10 cellular contexts compared by ENCODE assay signal in the genomic region with DNA sequence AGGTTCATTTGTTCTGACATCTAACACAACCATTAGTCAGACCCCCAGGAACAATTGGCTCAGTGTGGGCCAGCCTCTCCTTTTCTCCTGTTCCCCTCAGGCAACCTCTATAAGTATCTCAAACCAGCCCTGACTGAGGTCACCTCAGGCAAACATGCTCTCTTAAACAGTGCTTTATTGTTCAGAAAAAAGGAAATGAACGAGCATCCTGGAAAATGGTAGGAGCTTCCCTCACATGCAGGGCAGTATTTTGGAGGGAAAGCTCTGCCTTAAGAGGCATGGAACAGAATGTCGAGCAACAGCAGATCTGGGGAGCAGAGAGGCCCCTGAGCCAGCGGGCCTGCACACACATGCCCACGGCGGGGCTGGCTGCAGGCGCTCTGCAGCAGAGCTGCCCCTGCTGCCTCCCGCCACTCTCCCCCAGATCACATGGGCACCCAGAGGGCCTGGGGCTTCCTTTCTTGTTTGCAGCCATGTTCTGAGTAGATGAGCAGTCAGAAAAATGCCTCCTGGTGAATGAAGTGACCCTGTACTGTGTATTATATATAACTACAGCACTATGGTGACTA. TPM values are rescaled to one million over a fixed set of nuclear protein-coding genes. Genes with fewer than 3 reads are reported as not detected.
DNase-seq lines count a peak whose midpoint lies in the region; ATAC-seq, FAIRE-seq and TF ChIP-seq lines count a peak whose summit lies in the region.
"Had no signal": no experiment of that assay in that cellular context is flagged by ENCODE, and none has a peak within 500 bp of the region (broad histone marks: within the 10 kb centered on the region; RNA-seq: fewer than 3 reads in every experiment).

No MANE protein-coding gene starts in this region.

- H4K91ac ChIP-seq in neuronal stem cell (ENCODE audit: low read depth, low read length, poor library complexity): no peak overlapping the region

- no peak for TF ChIP-seq CTCF in endothelial cell of umbilical vein (IDR thresholded peaks at IDR 0.05; ENCODE audit: extremely low read depth in 1 of 2, insufficient read depth in 1 of 2, low read depth in 1 of 2, low read length in 2 of 2)

- CTCF ChIA-PET in endothelial cell of umbilical vein (lab: Charles Lee): interaction anchor here (1.0 kb wide), 1 partner anchor 21 kb away, joined by 4 read pairs; no protein-coding TSS in a partner anchor

- H3K27ac ChIP-seq in endothelial cell of umbilical vein (ENCODE audit: insufficient read depth, low read depth, low read length) (no peak overlapping the region), neuronal stem cell (replicated peaks; ENCODE audit: low read length) (peak overlapping the region; percentile 91)
- H3K27ac ChIP-seq: VCaP had no signal

- DNase-seq in H7 (peak; percentile 71), NCI-H524 treated with DMSO at 0.1 percent for 48 hours (lab: John Stamatoyannopoulos, UW) (peak; percentile 49), endothelial cell of umbilical vein (ENCODE audit: low read depth, low spot score) (peak; percentile 32), neuronal stem cell (ENCODE audit: low spot score) (peak; percentile 35), SHP77 treated with DMSO at 0.1 percent for 48 hours (lab: John Stamatoyannopoulos, UW) (no peak)
- DNase-seq in activated naive CD4-positive, alpha-beta T cell treated with Interleukin-2 at 50 U/mL for 16 hours: no peak
- DNase-seq: cerebellar nuclear complex had no signal

- no peak overlapping the region for H3K23ac ChIP-seq in neuronal stem cell (ENCODE audit: low read depth, low read length, poor library complexity)

- no TSS peak for BruUV-seq in endothelial cell of umbilical vein (replicated peaks; lab: Mats Ljungman, UMichigan)

- no peak overlapping the region for H3K4ac ChIP-seq in neuronal stem cell (ENCODE audit: low read length)

- H3K36me3 ChIP-seq in H7 (replicated peaks; ENCODE audit: control insufficient read depth, insufficient read depth, low read length): no peaks in the 10 kb centered on the region
- no peaks in the 10 kb centered on the region for H3K36me3 ChIP-seq in endothelial cell of umbilical vein (ENCODE audit: control insufficient read depth in 2 of 2, extremely low read depth in 1 of 2, insufficient read depth in 2 of 2, low read length in 2 of 2)
- H3K36me3 ChIP-seq in neuronal stem cell (replicated peaks in 1 of 2; ENCODE audit: control insufficient read depth in 2 of 2, insufficient read depth in 2 of 2, low read length in 2 of 2): no peaks in the 10 kb centered on the region

- no peak overlapping the region for H2BK5ac ChIP-seq in neuronal stem cell (ENCODE audit: low read length)

- POLR2A ChIA-PET in endothelial cell of umbilical vein (lab: Charles Lee): no interaction called here

- H3K9ac ChIP-seq in endothelial cell of umbilical vein (replicated peaks; ENCODE audit: extremely low read depth, insufficient read depth, low read length): no peak overlapping the region
- no peak overlapping the region for H3K9ac ChIP-seq in neuronal stem cell (ENCODE audit: low read depth, low read length, poor library complexity)

- no peak overlapping the region for H2BK15ac ChIP-seq in neuronal stem cell (ENCODE audit: low read length)

- no peak for FAIRE-seq in endothelial cell of umbilical vein (lab: Jason Lieb, UNC)

- H3K4me1 ChIP-seq in endothelial cell of umbilical vein (ENCODE audit: control insufficient read depth, extremely low read depth, insufficient read depth, low read length) (no peaks in the 10 kb centered on the region), neuronal stem cell (ENCODE audit: control insufficient read depth in 2 of 2, insufficient read depth in 1 of 2, low read depth in 1 of 2, low read length in 2 of 2) (peaks cover 3 to 7% of the 10 kb centered on the region in 2 donors)

- H3K9me3 ChIP-seq in endothelial cell of umbilical vein (replicated peaks; ENCODE audit: control insufficient read depth, insufficient read depth, low read length) (no peaks in the 10 kb centered on the region), neuronal stem cell (replicated peaks in 1 of 2; ENCODE audit: control insufficient read depth in 2 of 2, insufficient read depth in 1 of 2, low read depth in 1 of 2, low read length in 2 of 2) (no peaks in the 10 kb centered on the region)

- peaks cover 2% of the 10 kb centered on the region for H3K79me1 ChIP-seq in neuronal stem cell (ENCODE audit: low read depth, low read length)

- no peak for ATAC-seq in HG02938 (IDR thresholded peaks at IDR 0.05; ENCODE audit: unreplicated experiment)
- ATAC-seq in HG03095 (IDR thresholded peaks at IDR 0.05; ENCODE audit: unreplicated experiment): no peak

- H3K14ac ChIP-seq in neuronal stem cell (ENCODE audit: low read length): no peak overlapping the region

- no peak overlapping the region for H2BK120ac ChIP-seq in neuronal stem cell (ENCODE audit: low read depth, low read length)

- no peak overlapping the region for H2AK5ac ChIP-seq in neuronal stem cell (ENCODE audit: low read depth, low read length)

- H3K79me2 ChIP-seq in endothelial cell of umbilical vein (ENCODE audit: control insufficient read depth, insufficient read depth, low read length): no peaks in the 10 kb centered on the region

- H3K27me3 ChIP-seq in H7 (ENCODE audit: control insufficient read depth, insufficient read depth, low read length) (no peaks in the 10 kb centered on the region), endothelial cell of umbilical vein (ENCODE audit: control insufficient read depth in 2 of 2, insufficient read depth in 2 of 2, low read length in 2 of 2) (no peaks in the 10 kb centered on the region), neuronal stem cell (ENCODE audit: control insufficient read depth in 3 of 3, insufficient read depth in 3 of 3, low read depth in 1 of 3, low read length in 3 of 3) (no peaks in the 10 kb centered on the region)

- intact Hi-C loops in endothelial cell of umbilical vein (cut with micrococcal nuclease): no loop called here

- H3K4me3 ChIP-seq in H7 (ENCODE audit: insufficient read depth, low read depth, low read length) (no peak overlapping the region), endothelial cell of umbilical vein (replicated peaks in 1 of 3; ENCODE audit: insufficient read depth in 1 of 3, low read depth in 1 of 3, low read length in 3 of 3) (no peak overlapping the region), neuronal stem cell (ENCODE audit: low read length in 2 of 2) (no peak overlapping the region)

- dilution Hi-C loops in endothelial cell of umbilical vein (cut with MboI; ENCODE audit: extremely low pct_ligation_motif_present, low sequenced_read_pairs): no loop called here

- H3K9me1 ChIP-seq in endothelial cell of umbilical vein (replicated peaks; ENCODE audit: control insufficient read depth, extremely low read depth, insufficient read depth, low read length): no peaks in the 10 kb centered on the region

- H2BK12ac ChIP-seq in neuronal stem cell (ENCODE audit: low read length): no peak overlapping the region

- H3K4me2 ChIP-seq in endothelial cell of umbilical vein (ENCODE audit: insufficient read depth, low read length): no peak overlapping the region
- peak overlapping the region; percentile 28 for H3K4me2 ChIP-seq in neuronal stem cell (ENCODE audit: insufficient read depth, low read length, poor library complexity, severe bottlenecking)

- peak overlapping the region; percentile 5 for H3K18ac ChIP-seq in neuronal stem cell (ENCODE audit: low read length)

- no peak overlapping the region for H4K8ac ChIP-seq in neuronal stem cell (ENCODE audit: low read depth, low read length)

- no CpG with 5 or more reads among the region's 7 CpGs for WGBS in neuronal stem cell (ENCODE audit: extremely low coverage in 2 of 2, insufficient read length in 2 of 2, insufficient replicate concordance in 1 of 2), 2 donors

- peak overlapping the region; percentile 54 for H2AFZ ChIP-seq in endothelial cell of umbilical vein (ENCODE audit: low read depth, low read length)
- peak overlapping the region; percentile 89 for H2AFZ ChIP-seq in neuronal stem cell (ENCODE audit: low read length)

- H4K20me1 ChIP-seq in endothelial cell of umbilical vein (replicated peaks; ENCODE audit: control insufficient read depth, extremely low read depth, insufficient read depth, low read length): no peaks in the 10 kb centered on the region

- no peak for TF ChIP-seq POLR2A in endothelial cell of umbilical vein (IDR thresholded peaks at IDR 0.05; ENCODE audit: low read depth, low read length)

TF ChIP-seq in endothelial cell of umbilical vein, 7 proteins besides CTCF, POLR2A, EP300 and RAD21 (continues in another document):
- TF ChIP-seq JUN (IDR thresholded peaks at IDR 0.05; ENCODE audit: borderline replicate concordance, insufficient read depth, insufficient read length, low read depth): no peak
- TF ChIP-seq MYC (IDR thresholded peaks at IDR 0.05; ENCODE audit: low read depth, low read length): no peak
- no peak for TF ChIP-seq POLR2AphosphoS5 (IDR thresholded peaks at IDR 0.05; ENCODE audit: insufficient read depth, low read depth, low read length)
- no peak for TF ChIP-seq MAX (IDR thresholded peaks at IDR 0.05; ENCODE audit: insufficient read depth, insufficient read length)

RNA-seq across cellular contexts. Expression of gene MOK, which starts 42.0 kb away (rescaled TPM):
- 2.1 and 2.2 TPM in 2 replicates for total RNA-seq in H7 (2014; rRNA removed; shearing (Covaris generic))
- 6.1 and 6.4 TPM in 2 replicates for total RNA-seq in endothelial cell of umbilical vein
- 7.2 and 8.6 TPM in 2 replicates for polyA plus RNA-seq in endothelial cell of umbilical vein
- polyA plus RNA-seq in endothelial cell of umbilical vein (2011; cell fraction: cytosol; rRNA removed): 5.4 and 5.5 TPM in 2 replicates
- polyA plus RNA-seq in endothelial cell of umbilical vein (2011; cell fraction: nucleus; rRNA removed): 30.9 TPM in 2 replicates
- polyA plus RNA-seq in endothelial cell of umbilical vein (2012): 2.7 and 4.3 TPM in 2 replicates
- 5.9 and 7.3 TPM in 2 replicates for polyA minus RNA-seq in endothelial cell of umbilical vein
- 1.1 TPM for polyA minus RNA-seq in endothelial cell of umbilical vein (2011; cell fraction: cytosol; rRNA and poly(A)+ RNA removed)
- 10.8 and 12.0 TPM in 2 replicates for polyA minus RNA-seq in endothelial cell of umbilical vein (2011; cell fraction: nucleus; rRNA and poly(A)+ RNA removed)
- polyA plus RNA-seq in neuronal stem cell (2013, experiment 1 of 2): 9.5 TPM
- polyA plus RNA-seq in neuronal stem cell (2013, experiment 2 of 2): 9.4 TPM

RNA-seq across cellular contexts. Expression of gene ZNF839, which starts 56.6 kb away (rescaled TPM):
- 14.9 and 18.9 TPM in 2 replicates for total RNA-seq in H7 (2014; rRNA removed; shearing (Covaris generic))
- 12.5 TPM in 2 replicates for total RNA-seq in endothelial cell of umbilical vein
- polyA plus RNA-seq in endothelial cell of umbilical vein: 8.5 and 9.8 TPM in 2 replicates
- polyA plus RNA-seq in endothelial cell of umbilical vein (2011; cell fraction: cytosol; rRNA removed): 6.2 and 7.3 TPM in 2 replicates
- polyA plus RNA-seq in endothelial cell of umbilical vein (2011; cell fraction: nucleus; rRNA removed): 39.0 and 41.4 TPM in 2 replicates
- 4.2 and 4.6 TPM in 2 replicates for polyA plus RNA-seq in endothelial cell of umbilical vein (2012)
- polyA minus RNA-seq in endothelial cell of umbilical vein: 7.1 and 7.3 TPM in 2 replicates
- polyA minus RNA-seq in endothelial cell of umbilical vein (2011; cell fraction: cytosol; rRNA and poly(A)+ RNA removed): 12.1 TPM
- polyA minus RNA-seq in endothelial cell of umbilical vein (2011; cell fraction: nucleus; rRNA and poly(A)+ RNA removed): 10.3 and 10.9 TPM in 2 replicates
- polyA plus RNA-seq in neuronal stem cell (2013, experiment 1 of 2): 8.2 TPM
- polyA plus RNA-seq in neuronal stem cell (2013, experiment 2 of 2): 8.3 TPM

Comparison
In these comparisons a context has a peak if more than half of its experiments do, and no peak if none do; other contexts are left out.
1. DNase-seq: peak in H7 (single experiment), NCI-H524 treated with DMSO at 0.1 percent for 48 hours (single experiment), endothelial cell of umbilical vein (single experiment) and neuronal stem cell (single experiment); none in activated naive CD4-positive, alpha-beta T cell treated with Interleukin-2 at 50 U/mL for 16 hours (single experiment) and SHP77 treated with DMSO at 0.1 percent for 48 hours (single experiment).